Comparison of ENCODE assay signal across 8 cellular contexts in genomic region chr10:77974396-77975074, GRCh38. TPM values are rescaled to one million over a fixed set of nuclear protein-coding genes. Genes with fewer than 3 reads are reported as not detected.
DNase-seq lines count a peak whose midpoint lies in the region; ATAC-seq, FAIRE-seq and TF ChIP-seq lines count a peak whose summit lies in the region.

No MANE protein-coding gene starts in this region.

- no peaks in the 10 kb centered on the region for H3K9me3 ChIP-seq in right lobe of liver
- no peaks in the 10 kb centered on the region for H3K9me3 ChIP-seq in right cardiac atrium (ENCODE audit: control insufficient read depth, low read length)

- peaks cover 8% of the 10 kb centered on the region for H3K36me3 ChIP-seq in bronchial epithelial cell (ENCODE audit: control insufficient read depth, insufficient read depth, low read length)
- peaks cover 0 to 31% (median 6%) of the 10 kb centered on the region in 4 donors for H3K36me3 ChIP-seq in right lobe of liver

- H3K4me1 ChIP-seq in right lobe of liver, result peaks cover 0 to 20% (median 4%) of the 10 kb centered on the region in 4 donors
- peaks cover 6% of the 10 kb centered on the region for H3K4me1 ChIP-seq in right cardiac atrium (ENCODE audit: control insufficient read depth, insufficient read depth, low read length)

- TF ChIP-seq CTCF in AG09319 (IDR thresholded peaks at IDR 0.05; ENCODE audit: low read depth, low read length) (peak; percentile 44), bronchial epithelial cell (IDR thresholded peaks at IDR 0.05; ENCODE audit: insufficient read depth, low read length, severe bottlenecking) (peak; percentile 64), right lobe of liver (IDR thresholded peaks at IDR 0.05) (peak in 2 of 4 donors; percentile 7 to 36)

- no peak for TF ChIP-seq POLR2A in right lobe of liver (IDR thresholded peaks at IDR 0.05)
- no peak for TF ChIP-seq POLR2A in GM12892 (IDR thresholded peaks at IDR 0.05; ENCODE audit: low read depth, low read length)

- intact Hi-C loops in right lobe of liver (cut with DNase I), result no loop called here
- intact Hi-C loops in right cardiac atrium (cut with DNase I), result loop anchor here in 3 of 4 donors (10.0 kb wide), 1 partner anchor 130 kb away; no protein-coding TSS in a partner anchor

- peak overlapping the region in 1 of 3 donors; percentile 48 for H3K27ac ChIP-seq in right lobe of liver
- H3K27ac ChIP-seq in right cardiac atrium (ENCODE audit: low read length), result no peak overlapping the region

- WGBS in right lobe of liver (ENCODE audit: insufficient coverage, low coverage, low lambda C conversion rate, missing lambda C conversion rate), result 44% methylated on average over 8 of the region's 8 CpGs
- WGBS in right cardiac atrium, result 80% methylated on average over 8 of the region's 8 CpGs

- FAIRE-seq in bronchial epithelial cell (lab: Jason Lieb, UNC) (no peak), GM12892 (lab: Jason Lieb, UNC) (no peak)

- peak; percentile 54 to 66 (median 61) for ATAC-seq in right lobe of liver
- no peak for ATAC-seq in HG03175 (IDR thresholded peaks at IDR 0.05; ENCODE audit: unreplicated experiment)
- ATAC-seq in right cardiac atrium, result no peak

- DNase-seq in AG09319 (ENCODE audit: extremely low read depth, low read depth), result no peak
- DNase-seq in HT-29 (ENCODE audit: low spot score), result peak; percentile 43
- DNase-seq in bronchial epithelial cell (ENCODE audit: low read depth), result peak; percentile 64
- DNase-seq in right lobe of liver, result no peak
- no peak for DNase-seq in SW480 (ENCODE audit: low spot score)
- DNase-seq in right cardiac atrium, result no peak
- DNase-seq in GM12892 (ENCODE audit: insufficient read length), result no peak

- H3K4me3 ChIP-seq in bronchial epithelial cell (ENCODE audit: low read depth, low read length) (no peak overlapping the region), right lobe of liver (no peak overlapping the region), right cardiac atrium (ENCODE audit: low read length) (no peak overlapping the region)

- H3K27me3 ChIP-seq in bronchial epithelial cell (ENCODE audit: control insufficient read depth, insufficient read depth, low read length) (no peaks in the 10 kb centered on the region), right lobe of liver (no peaks in the 10 kb centered on the region), right cardiac atrium (ENCODE audit: control insufficient read depth, insufficient read depth) (no peaks in the 10 kb centered on the region)

RNA-seq across cellular contexts. Expression of gene DLG5, which starts 48.0 kb away (rescaled TPM):
- 17.9 and 24.9 TPM in 2 replicates for total RNA-seq in HT-29 (2014; rRNA removed; shearing (Covaris generic))
- total RNA-seq in bronchial epithelial cell, result 38.0 and 45.3 TPM in 2 replicates
- total RNA-seq in right lobe of liver, result 1 to 10 TPM; 5.6 to 8.8 (median 7.6) TPM
- 10 to 100 TPM; 10.9 to 14.3 (median 12.6) TPM for total RNA-seq in right cardiac atrium
- 6.6 TPM for polyA plus RNA-seq in right cardiac atrium
- polyA plus RNA-seq in GM12892 (2012; ENCODE audit: missing spikeins), result 1.8 TPM

RNA-seq across cellular contexts. Expression of gene POLR3A, which starts 54.8 kb away (rescaled TPM):
- total RNA-seq in HT-29 (2014; rRNA removed; shearing (Covaris generic)), result 9.1 and 10.8 TPM in 2 replicates
- 13.7 and 14.7 TPM in 2 replicates for total RNA-seq in bronchial epithelial cell
- 1 to 10 TPM; 5.5 to 8.5 (median 6.4) TPM for total RNA-seq in right lobe of liver
- 10 to 100 TPM in 1 of 4 donors, 1 to 10 TPM in 3; 8.2 to 10.2 (median 9.2) TPM for total RNA-seq in right cardiac atrium
- 3.9 TPM for polyA plus RNA-seq in right cardiac atrium
- polyA plus RNA-seq in GM12892 (2012; ENCODE audit: missing spikeins), result 7.5 TPM

RNA-seq across cellular contexts. Expression of gene RPS24, which starts 59.1 kb away (rescaled TPM):
- total RNA-seq in HT-29 (2014; rRNA removed; shearing (Covaris generic)), result 1,405 and 1,622 TPM in 2 replicates
- total RNA-seq in bronchial epithelial cell (2,740 and 5,046 TPM in 2 replicates), right lobe of liver (100 to 1,000 TPM; 406 to 921 (median 499) TPM), right cardiac atrium (1,000 to 10,000 TPM in 1 of 4 donors, 100 to 1,000 TPM in 3; 825 to 1,058 (median 969) TPM)
- polyA plus RNA-seq in right cardiac atrium, result 3,122 TPM
- polyA plus RNA-seq in GM12892 (2012; ENCODE audit: missing spikeins), result 4,870 TPM

Comparison
In these comparisons a context has a peak if more than half of its experiments do, and no peak if none do; other contexts are left out.
1. DNase-seq: peak in HT-29 (single experiment) and bronchial epithelial cell (single experiment); none in AG09319 (single experiment), right lobe of liver (0 of 3), SW480 (single experiment), right cardiac atrium (0 of 3) and GM12892 (single experiment).
2. ATAC-seq: peak in right lobe of liver (4 of 4); none in HG03175 (single experiment) and right cardiac atrium (0 of 2).
3. intact Hi-C loops: an anchor here in right cardiac atrium (10.0 kb wide); none called in right lobe of liver.